ENCODE assay signal across 8 cellular contexts in genomic region chr6:33317668-33318425, GRCh38. TPM values are rescaled to one million over a fixed set of nuclear protein-coding genes. Genes with fewer than 3 reads are reported as not detected.
DNase-seq lines count a peak whose midpoint lies in the region; ATAC-seq, FAIRE-seq and TF ChIP-seq lines count a peak whose summit lies in the region.

A gene with protein sequence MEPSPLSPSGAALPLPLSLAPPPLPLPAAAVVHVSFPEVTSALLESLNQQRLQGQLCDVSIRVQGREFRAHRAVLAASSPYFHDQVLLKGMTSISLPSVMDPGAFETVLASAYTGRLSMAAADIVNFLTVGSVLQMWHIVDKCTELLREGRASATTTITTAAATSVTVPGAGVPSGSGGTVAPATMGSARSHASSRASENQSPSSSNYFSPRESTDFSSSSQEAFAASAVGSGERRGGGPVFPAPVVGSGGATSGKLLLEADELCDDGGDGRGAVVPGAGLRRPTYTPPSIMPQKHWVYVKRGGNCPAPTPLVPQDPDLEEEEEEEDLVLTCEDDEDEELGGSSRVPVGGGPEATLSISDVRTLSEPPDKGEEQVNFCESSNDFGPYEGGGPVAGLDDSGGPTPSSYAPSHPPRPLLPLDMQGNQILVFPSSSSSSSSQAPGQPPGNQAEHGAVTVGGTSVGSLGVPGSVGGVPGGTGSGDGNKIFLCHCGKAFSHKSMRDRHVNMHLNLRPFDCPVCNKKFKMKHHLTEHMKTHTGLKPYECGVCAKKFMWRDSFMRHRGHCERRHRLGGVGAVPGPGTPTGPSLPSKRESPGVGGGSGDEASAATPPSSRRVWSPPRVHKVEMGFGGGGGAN (minus strand): TSS chr6:33317744. CDS start chr6:33316916, 828 bp downstream.

- H3K4me3 ChIP-seq in psoas muscle (peak within 1 kb of the TSS; percentile 68), uterus (peak within 1 kb of the TSS; percentile 41 to 56)

- peak within 1 kb of the TSS; percentile 99 for H3K27ac Mint-ChIP-seq in T-helper 17 cell

- TF ChIP-seq CTCF in psoas muscle (IDR thresholded peaks at IDR 0.05) (no peak), uterus (IDR thresholded peaks at IDR 0.05) (peak in 2 of 4 experiments; percentile 30 to 37)

- TF ChIP-seq POLR2A in GM12891 (IDR thresholded peaks at IDR 0.05; ENCODE audit: low read depth, low read length) (peak; percentile 44; the same call in 1 of the 2 replicates), uterus (IDR thresholded peaks at IDR 0.05) (peak in 1 of 2 donors; percentile 41)

- no peaks in the 10 kb centered on the region for H3K27me3 Mint-ChIP-seq in T-helper 17 cell

- peak; percentile 48 for ATAC-seq in HG02870 (IDR thresholded peaks at IDR 0.05; ENCODE audit: unreplicated experiment)
- peak; percentile 61 for ATAC-seq in T-helper 17 cell
- ATAC-seq in left ventricle myocardium superior = peak; percentile 76
- peak; percentile 82 to 86 (median 86) for ATAC-seq in psoas muscle

- H3K4me1 Mint-ChIP-seq in T-helper 17 cell = peaks cover 63% of the 10 kb centered on the region

- intact Hi-C loops in left ventricle myocardium superior (cut with micrococcal nuclease) = no loop called here
- intact Hi-C loops in psoas muscle (cut with DNase I) = no loop called here
- intact Hi-C loops in uterus (cut with DNase I; ENCODE audit: low total_unique reads) = no loop called here

- DNase-seq in GM12891 (ENCODE audit: insufficient read length, low spot score) (peak; percentile 73), NCI-H1694 treated with DMSO at 0.1 percent for 48 hours (lab: John Stamatoyannopoulos, UW) (peak; percentile 77), T-helper 17 cell (peak; percentile 88 to 92 (median 91)), left ventricle myocardium superior (peak; percentile 99), psoas muscle (peak; percentile 99), uterus (peak; percentile 97 to 100)

- H3K9me3 ChIP-seq in T-helper 17 cell (ENCODE audit: control insufficient read depth, low read length, poor library complexity, severe bottlenecking) = no peaks in the 10 kb centered on the region
- H3K9me3 ChIP-seq in psoas muscle = no peaks in the 10 kb centered on the region
- H3K9me3 ChIP-seq in uterus = no peaks in the 10 kb centered on the region

- H3K27ac ChIP-seq in angular gyrus (ENCODE audit: low read depth, low read length) = peak within 1 kb of the TSS; percentile 86
- H3K27ac ChIP-seq in psoas muscle = peak within 1 kb of the TSS; percentile 77
- H3K27ac ChIP-seq in uterus = peak within 1 kb of the TSS; percentile 89 to 90

- H3K27me3 ChIP-seq in psoas muscle (ENCODE audit: insufficient read depth in 3 of 3, low read length in 2 of 3) = no peaks in the 10 kb centered on the region
- no peaks in the 10 kb centered on the region for H3K27me3 ChIP-seq in uterus

- peaks cover 18% of the 10 kb centered on the region for H3K36me3 Mint-ChIP-seq in T-helper 17 cell (ENCODE audit: low read depth)

- 1 to 2% (median 2%) methylated on average over 29 to 45 of the region's 45 CpGs for WGBS in psoas muscle, 3 donors

- H3K36me3 ChIP-seq in psoas muscle (ENCODE audit: insufficient read depth in 1 of 2, low read depth in 1 of 2) (peaks cover 11 to 32% of the 10 kb centered on the region in 2 donors), uterus (no peaks in the 10 kb centered on the region)

- peak within 1 kb of the TSS; percentile 96 for H3K4me3 Mint-ChIP-seq in T-helper 17 cell

- peak; percentile 80 for FAIRE-seq in GM12891 (lab: Jason Lieb, UNC)

- H3K4me1 ChIP-seq in psoas muscle = peaks cover 52% of the 10 kb centered on the region
- peaks cover 6 to 12% of the 10 kb centered on the region in 2 donors for H3K4me1 ChIP-seq in uterus

TF ChIP-seq in GM12891, 5 proteins besides CTCF, POLR2A, EP300 and RAD21:
- TF ChIP-seq POU2F2 (IDR thresholded peaks at IDR 0.05; ENCODE audit: low read depth, low read length) = no peak
- no peak for TF ChIP-seq TAF1 (IDR thresholded peaks at IDR 0.05; ENCODE audit: low read depth, low read length)

RNA-seq across cellular contexts. Expression of the gene that starts here (rescaled TPM):
- 8.5 TPM for polyA plus RNA-seq in GM12891 (2012; ENCODE audit: low read depth, missing spikeins)
- 10 to 100 TPM; 17.1 to 20.2 TPM for total RNA-seq in T-helper 17 cell
- 11.1 TPM for total RNA-seq in left ventricle myocardium superior
- 10 to 100 TPM in 2 of 4 donors, 1 to 10 TPM in 2; 7.4 to 19.7 (median 10.1) TPM for total RNA-seq in psoas muscle
- polyA plus RNA-seq in psoas muscle = 1 to 10 TPM; 4.7 to 8.4 (median 5.7) TPM
- total RNA-seq in uterus = 10 to 100 TPM in 2 of 4 donors, 1 to 10 TPM in 2; 3.8 to 31.3 (median 16.0) TPM

Comparison
In these comparisons a context has a peak if more than half of its experiments do, and no peak if none do; other contexts are left out.
1. Peak in every context shown above with its lines: DNase-seq, ATAC-seq, H3K4me3 ChIP-seq and H3K27ac ChIP-seq.